In the genomic region with DNA sequence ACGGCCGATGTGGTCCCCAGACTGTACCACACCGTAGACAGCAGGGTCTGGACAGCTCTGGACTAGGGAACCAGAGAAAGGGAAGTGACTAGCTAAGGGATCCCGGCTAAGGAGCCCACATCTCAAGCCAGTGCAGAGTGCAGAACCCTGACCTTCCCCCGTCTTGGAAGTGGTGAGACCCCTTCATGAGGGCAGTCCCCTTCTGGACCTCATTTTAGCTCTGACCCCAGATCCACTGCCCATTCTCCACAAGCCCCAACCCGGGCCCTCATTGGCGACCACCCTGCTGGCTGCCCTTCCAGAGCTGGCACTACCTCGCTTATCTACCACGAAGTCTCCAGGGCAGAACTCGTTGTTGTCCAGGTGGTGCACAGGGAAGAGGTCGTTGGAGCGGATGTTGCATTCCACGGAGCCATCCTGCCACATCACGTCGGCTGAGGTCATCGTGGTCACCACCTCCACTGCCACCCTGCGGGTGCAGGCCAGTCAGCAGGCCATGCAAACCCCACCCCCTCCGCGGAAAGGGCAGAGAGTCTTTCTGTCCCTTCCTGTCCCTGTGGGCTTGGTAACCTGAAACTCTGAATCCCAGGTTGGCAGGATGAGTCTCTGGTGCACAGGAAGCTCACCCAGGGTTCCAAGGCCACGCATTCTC, we compare ENCODE assay signal across 13 cellular contexts. TPM values are rescaled to one million over a fixed set of nuclear protein-coding genes. Genes with fewer than 3 reads are reported as not detected.
DNase-seq lines count a peak whose midpoint lies in the region; ATAC-seq and TF ChIP-seq lines count a peak whose summit lies in the region.
"Had no signal": no experiment of that assay in that cellular context is flagged by ENCODE, and none has a peak within 500 bp of the region (broad histone marks: within the 10 kb centered on the region; RNA-seq: fewer than 3 reads in every experiment).

No MANE protein-coding gene starts in this region.

- in situ Hi-C loops in ACHN (cut with HindIII; ENCODE audit: low pct_ligation_motif_present, low pct_unique_long_range_greater_than_20kb, low sequenced_read_pairs): no loop called here

- peak; percentile 53 for DNase-seq in ACHN
- peak; percentile 90 for DNase-seq in HK-2 (ENCODE audit: unreplicated experiment)
- DNase-seq in lower lobe of right lung: no peak
- no peak for DNase-seq in NCI-H2196 treated with DMSO at 0.1 percent for 48 hours (lab: John Stamatoyannopoulos, UW; ENCODE audit: unreplicated experiment)
- DNase-seq in activated CD4-positive, alpha-beta T cell treated with anti-CD3 and anti-CD28 coated beads, Interleukin-2, amount 50 U/mL, for 4 hours: no peak
- DNase-seq in COLO829 (ENCODE audit: low spot score): no peak
- DNase-seq in hypothalamus (lab: John Stamatoyannopoulos, UW): no peak

- H3K9me3 Mint-ChIP-seq in activated T-helper 17 cell treated with anti-CD3 and anti-CD28 coated beads, Interleukin-2, amount 50 U/mL, for 72 hours: no peaks in the 10 kb centered on the region
- H3K9me3 Mint-ChIP-seq: activated naive CD4-positive, alpha-beta T cell treated with anti-CD3 and anti-CD28 coated beads, Interleukin-2, amount 10 ng/mL, durations not matched to agents 7 days and 5 days; neural crest cell had no signal

- H3K27ac ChIP-seq in lower lobe of right lung: no peak overlapping the region
- H3K27ac ChIP-seq: PC-9, upper lobe of left lung had no signal

- no peak for TF ChIP-seq CTCF in lower lobe of right lung (IDR thresholded peaks at IDR 0.05)

- peaks cover 94% of the 10 kb centered on the region for H3K36me3 ChIP-seq in lower lobe of right lung

- no peak overlapping the region for H3K4me3 ChIP-seq in lower lobe of right lung
- H3K4me3 ChIP-seq: PC-9, upper lobe of left lung had no signal

- no peaks in the 10 kb centered on the region for H3K27me3 ChIP-seq in lower lobe of right lung (ENCODE audit: low read depth)
- H3K27me3 ChIP-seq: upper lobe of left lung had no signal

- no peak overlapping the region for H3K27ac Mint-ChIP-seq in activated T-helper 17 cell treated with anti-CD3 and anti-CD28 coated beads, Interleukin-2, amount 50 U/mL, for 72 hours
- H3K27ac Mint-ChIP-seq: activated naive CD4-positive, alpha-beta T cell treated with anti-CD3 and anti-CD28 coated beads, Interleukin-2, amount 10 ng/mL, durations not matched to agents 7 days and 5 days; B cell had no signal

- H3K4me1 Mint-ChIP-seq in activated T-helper 17 cell treated with anti-CD3 and anti-CD28 coated beads, Interleukin-2, amount 50 U/mL, for 72 hours: no peaks in the 10 kb centered on the region
- H3K4me1 Mint-ChIP-seq: activated naive CD4-positive, alpha-beta T cell treated with anti-CD3 and anti-CD28 coated beads, Interleukin-2, amount 10 ng/mL, durations not matched to agents 7 days and 5 days; B cell had no signal

- peak; percentile 23 for ATAC-seq in activated T-helper 17 cell treated with anti-CD3 and anti-CD28 coated beads, Interleukin-2, amount 50 U/mL, for 72 hours (replicated peaks)
- peak; percentile 9 to 29 for ATAC-seq in lower lobe of right lung

- no peaks in the 10 kb centered on the region for H3K27me3 Mint-ChIP-seq in activated T-helper 17 cell treated with anti-CD3 and anti-CD28 coated beads, Interleukin-2, amount 50 U/mL, for 72 hours
- H3K27me3 Mint-ChIP-seq: activated naive CD4-positive, alpha-beta T cell treated with anti-CD3 and anti-CD28 coated beads, Interleukin-2, amount 10 ng/mL, durations not matched to agents 7 days and 5 days; B cell had no signal

- intact Hi-C loops in lower lobe of right lung (cut with DNase I): loop anchor here (5.0 kb wide), 1 partner anchor 96 kb away; no protein-coding TSS in a partner anchor

- peaks cover 86% of the 10 kb centered on the region for H3K36me3 Mint-ChIP-seq in activated T-helper 17 cell treated with anti-CD3 and anti-CD28 coated beads, Interleukin-2, amount 50 U/mL, for 72 hours (ENCODE audit: low read depth)

- H3K4me3 Mint-ChIP-seq in activated T-helper 17 cell treated with anti-CD3 and anti-CD28 coated beads, Interleukin-2, amount 50 U/mL, for 72 hours: no peak overlapping the region
- H3K4me3 Mint-ChIP-seq: activated naive CD4-positive, alpha-beta T cell treated with anti-CD3 and anti-CD28 coated beads, Interleukin-2, amount 10 ng/mL, durations not matched to agents 7 days and 5 days; B cell had no signal

- H3K4me1 ChIP-seq in lower lobe of right lung: no peaks in the 10 kb centered on the region
- H3K4me1 ChIP-seq: upper lobe of left lung had no signal

- no peaks in the 10 kb centered on the region for H3K9me3 ChIP-seq in lower lobe of right lung
- H3K9me3 ChIP-seq: upper lobe of left lung had no signal

RNA-seq across cellular contexts. Expression of a gene that starts 14.2 kb away (rescaled TPM):
- total RNA-seq in activated T-helper 17 cell treated with anti-CD3 and anti-CD28 coated beads, Interleukin-2, amount 50 U/mL, for 72 hours: 10 to 100 TPM; 10.5 to 12.4 TPM
- total RNA-seq in lower lobe of right lung: 8.2 TPM

RNA-seq across cellular contexts. Expression of a gene that starts 44.9 kb away (rescaled TPM):
- 10 to 100 TPM; 24.5 to 29.7 TPM for total RNA-seq in activated T-helper 17 cell treated with anti-CD3 and anti-CD28 coated beads, Interleukin-2, amount 50 U/mL, for 72 hours
- 70.4 TPM for total RNA-seq in lower lobe of right lung

RNA-seq across cellular contexts. Expression of a gene that starts 54.3 kb away (rescaled TPM):
- 10 to 100 TPM; 35.3 to 38.7 TPM for total RNA-seq in activated T-helper 17 cell treated with anti-CD3 and anti-CD28 coated beads, Interleukin-2, amount 50 U/mL, for 72 hours
- 18.2 TPM for total RNA-seq in lower lobe of right lung

Comparison
In these comparisons a context has a peak if more than half of its experiments do, and no peak if none do; other contexts are left out.
1. DNase-seq: peak in ACHN (single experiment) and HK-2 (single experiment); none in lower lobe of right lung (single experiment), NCI-H2196 treated with DMSO at 0.1 percent for 48 hours (single experiment), activated CD4-positive, alpha-beta T cell treated with anti-CD3 and anti-CD28 coated beads, Interleukin-2, amount 50 U/mL, for 4 hours (0 of 2), COLO829 (single experiment) and hypothalamus (0 of 51).